ENCODE assay signal across 16 cellular contexts in genomic region chr6:141610741-141611140, GRCh38.
DNase-seq lines count a peak whose midpoint lies in the region; ATAC-seq, FAIRE-seq and TF ChIP-seq lines count a peak whose summit lies in the region.
"Had no signal": no experiment of that assay in that cellular context is flagged by ENCODE, and none has a peak within 500 bp of the region (broad histone marks: within the 10 kb centered on the region; RNA-seq: fewer than 3 reads in every experiment).

No MANE protein-coding gene starts in this region.

- in situ Hi-C loops in IMR-90 (cut with MboI; ENCODE audit: low sequenced_read_pairs), result no loop called here

- H4K5ac ChIP-seq in IMR-90 (ENCODE audit: low read depth, low read length), result no peak overlapping the region

- WGBS in IMR-90 (ENCODE audit: extremely low coverage in 2 of 2, insufficient read length in 1 of 2), 2 experiments, result no CpG with 5 or more reads among the region's 5 CpGs
- WGBS in prostate gland, result 61% methylated on average over 5 of the region's 5 CpGs

- H2AK5ac ChIP-seq in IMR-90 (ENCODE audit: low read depth, low read length), result no peak overlapping the region

- BruUV-seq in IMR-90 (replicated peaks; lab: Mats Ljungman, UMichigan), result no TSS peak

- H3K56ac ChIP-seq in IMR-90 (ENCODE audit: extremely low read depth, insufficient read depth, low read length), result no peak overlapping the region

- H3K4me2 ChIP-seq in IMR-90 (ENCODE audit: low read depth, low read length), result no peak overlapping the region

- H3K4me3 ChIP-seq in BJ (ENCODE audit: low read depth, low read length), result no peak overlapping the region
- no peak overlapping the region for H3K4me3 ChIP-seq in IMR-90 (ENCODE audit: insufficient read depth, low read depth, low read length)
- no peak overlapping the region for H3K4me3 ChIP-seq in bronchial epithelial cell (ENCODE audit: low read depth, low read length)
- no peak overlapping the region for H3K4me3 ChIP-seq in left lung
- H3K4me3 ChIP-seq in prostate gland, result no peak overlapping the region
- H3K4me3 ChIP-seq: HAP-1 had no signal

- H3K27me3 ChIP-seq in BJ (ENCODE audit: control insufficient read depth, insufficient read depth, low read length), result no peaks in the 10 kb centered on the region
- no peaks in the 10 kb centered on the region for H3K27me3 ChIP-seq in IMR-90 (ENCODE audit: control insufficient read depth, insufficient read depth, low read length)
- H3K27me3 ChIP-seq in bronchial epithelial cell (ENCODE audit: control insufficient read depth, insufficient read depth, low read length), result no peaks in the 10 kb centered on the region
- no peaks in the 10 kb centered on the region for H3K27me3 ChIP-seq in left lung
- no peaks in the 10 kb centered on the region for H3K27me3 ChIP-seq in prostate gland (replicated peaks; ENCODE audit: insufficient read depth)

- H3K18ac ChIP-seq in IMR-90 (ENCODE audit: low read depth, low read length), result no peak overlapping the region

- H4K8ac ChIP-seq in IMR-90 (ENCODE audit: low read depth in 2 of 2, low read length in 2 of 2), result no peak overlapping the region

- peaks cover 4% of the 10 kb centered on the region; the same call in 1 of the 2 replicates for H3K9me3 ChIP-seq in IMR-90 (ENCODE audit: control insufficient read depth, insufficient read depth, low read length)
- H3K9me3 ChIP-seq in left lung, result peaks cover 0 to 15% of the 10 kb centered on the region in 2 donors
- H3K9me3 ChIP-seq in prostate gland, result no peaks in the 10 kb centered on the region
- H3K9me3 ChIP-seq: HAP-1 had no signal

- no peak overlapping the region for H2AK9ac ChIP-seq in IMR-90 (replicated peaks; ENCODE audit: low read depth, low read length, poor library complexity)

- H2BK20ac ChIP-seq in IMR-90 (ENCODE audit: low read depth, low read length), result no peak overlapping the region

- no peak overlapping the region for H3K23ac ChIP-seq in IMR-90 (ENCODE audit: low read depth, low read length)

- DNase-seq in BJ (ENCODE audit: low read depth), result no peak
- DNase-seq in IMR-90, result peak; percentile 51
- DNase-seq in bronchial epithelial cell (ENCODE audit: low read depth), result peak; percentile 55
- DNase-seq in left lung, result no peak
- no peak for DNase-seq in epidermal melanocyte (ENCODE audit: insufficient read length, low spot score)
- no peak for DNase-seq in prostate gland (ENCODE audit: low spot score)
- DNase-seq in D341Med (ENCODE audit: low spot score), result no peak
- DNase-seq: activated effector memory CD4-positive, alpha-beta T cell treated with Interleukin-2 at 50 U/mL for 16 hours; Calu3; NCI-H1694; occipital lobe; stimulated activated CD4-positive, alpha-beta T cell treated with anti-CD3 and anti-CD28 coated beads, Interleukin-4, amount 100 ng/mL, for 1 hour had no signal

- no peak overlapping the region for H2BK5ac ChIP-seq in IMR-90 (ENCODE audit: low read depth, low read length, poor library complexity, severe bottlenecking)

- no peak overlapping the region for H3K9ac ChIP-seq in IMR-90 (ENCODE audit: low read depth, low read length)

- H3K4me1 ChIP-seq in IMR-90 (ENCODE audit: control insufficient read depth, insufficient read depth, low read length) (no peaks in the 10 kb centered on the region), left lung (no peaks in the 10 kb centered on the region), prostate gland (replicated peaks) (no peaks in the 10 kb centered on the region)
- H3K4me1 ChIP-seq: HAP-1 had no signal

- TF ChIP-seq POLR2A in IMR-90 (IDR thresholded peaks at IDR 0.05; ENCODE audit: low read depth, low read length) (no peak), prostate gland (IDR thresholded peaks at IDR 0.05) (no peak)

- H4K91ac ChIP-seq in IMR-90 (ENCODE audit: insufficient read depth, low read depth, low read length), result no peak overlapping the region

- H4K20me1 ChIP-seq in IMR-90 (ENCODE audit: insufficient read depth, low read length), result no peaks in the 10 kb centered on the region

- H3K9me1 ChIP-seq in IMR-90 (ENCODE audit: insufficient read depth, low read length), result no peaks in the 10 kb centered on the region

- POLR2A ChIA-PET in BJ (lab: Charles Lee) (no interaction called here), IMR-90 (lab: Charles Lee; ENCODE audit: unreplicated experiment) (no interaction called here)

- intact Hi-C loops in IMR-90 (cut with micrococcal nuclease) (no loop called here), left lung (cut with DNase I) (no loop called here), prostate gland (cut with DNase I) (no loop called here)

- ATAC-seq in IMR-90 (ENCODE audit: low read depth) (peak; percentile 60; the same call in 1 of the 2 replicates), left lung (peak; percentile 72), HG02981 (IDR thresholded peaks at IDR 0.05; ENCODE audit: unreplicated experiment) (no peak)
- ATAC-seq: activated CD4-positive, CD25-positive, alpha-beta regulatory T cell treated with anti-CD3 and anti-CD28 coated beads, Interleukin-2, amount 50 U/mL, for 24 hours had no signal

- TF ChIP-seq CTCF in BJ (IDR thresholded peaks at IDR 0.05; ENCODE audit: insufficient read depth, low read depth, low read length) (peak; percentile 41), IMR-90 (conservative IDR thresholded peaks at IDR 0.05; ENCODE audit: low read depth, low read length) (peak; percentile 43), bronchial epithelial cell (IDR thresholded peaks at IDR 0.05; ENCODE audit: insufficient read depth, low read length, severe bottlenecking) (peak; percentile 23), left lung (IDR thresholded peaks at IDR 0.05) (peak in 1 of 2 donors; percentile 9), prostate gland (IDR thresholded peaks at IDR 0.05) (no peak)

- no peak overlapping the region for H2BK15ac ChIP-seq in IMR-90 (ENCODE audit: low read depth, low read length)

- no peak overlapping the region for H3K27ac ChIP-seq in IMR-90 (ENCODE audit: insufficient read depth, low read length)
- no peak overlapping the region for H3K27ac ChIP-seq in left lung
- no peak overlapping the region for H3K27ac ChIP-seq in prostate gland

- peak; percentile 23 for FAIRE-seq in bronchial epithelial cell (lab: Jason Lieb, UNC)
- FAIRE-seq: GM18507 had no signal

- CTCF ChIA-PET in BJ (lab: Yijun Ruan, JAX) (no interaction called here), IMR-90 (lab: Yijun Ruan, JAX) (interaction anchor here (1.1 kb wide), 1 partner anchor 15 kb away, joined by 3 read pairs; no protein-coding TSS in a partner anchor)

- no peaks in the 10 kb centered on the region for H3K79me1 ChIP-seq in IMR-90 (ENCODE audit: low read depth in 1 of 2, low read length in 2 of 2)

- 0 out of 2 replicates have a peak, but pooled peaks have one; percentile 6 for TF ChIP-seq RAD21 in IMR-90 (IDR thresholded peaks at IDR 0.05; ENCODE audit: low read length)

- H2BK120ac ChIP-seq in IMR-90 (ENCODE audit: low read depth, low read length), result no peak overlapping the region

- H3K4ac ChIP-seq in IMR-90 (ENCODE audit: low read depth, low read length), result no peak overlapping the region

- dilution Hi-C loops in IMR-90 (cut with HindIII; ENCODE audit: low sequenced_read_pairs, unreplicated experiment), result no loop called here

- H3K36me3 ChIP-seq in BJ (ENCODE audit: control insufficient read depth, insufficient read depth, low read length), result no peaks in the 10 kb centered on the region
- no peaks in the 10 kb centered on the region for H3K36me3 ChIP-seq in IMR-90 (ENCODE audit: control insufficient read depth, insufficient read depth, low read length)
- no peaks in the 10 kb centered on the region for H3K36me3 ChIP-seq in bronchial epithelial cell (ENCODE audit: control insufficient read depth, insufficient read depth, low read length)
- no peaks in the 10 kb centered on the region for H3K36me3 ChIP-seq in left lung
- H3K36me3 ChIP-seq in prostate gland, result no peaks in the 10 kb centered on the region
- H3K36me3 ChIP-seq: HAP-1 had no signal

- no peak overlapping the region for H2AFZ ChIP-seq in IMR-90 (replicated peaks; ENCODE audit: low read length, poor library complexity)

- no peak overlapping the region for H3K14ac ChIP-seq in IMR-90 (replicated peaks; ENCODE audit: low read depth, low read length)

TF ChIP-seq in IMR-90, 13 proteins besides CTCF, POLR2A, EP300 and RAD21:
- TF ChIP-seq SMC3 (IDR thresholded peaks at IDR 0.05; ENCODE audit: low read depth, low read length) (peak; percentile 26; the same call in 1 of the 2 replicates), MAFK (IDR thresholded peaks at IDR 0.05; ENCODE audit: low read depth, low read length) (no peak)

Comparison
In these comparisons a context has a peak if more than half of its experiments do, and no peak if none do; other contexts are left out.
1. DNase-seq: peak in IMR-90 (single experiment) and bronchial epithelial cell (single experiment); none in BJ (single experiment), left lung (0 of 2), epidermal melanocyte (single experiment), prostate gland (single experiment) and D341Med (single experiment).
2. CTCF ChIP-seq: peak in BJ (single experiment), IMR-90 (single experiment) and bronchial epithelial cell (single experiment); none in prostate gland (0 of 4).